18 cellular contexts compared by ENCODE assay signal in the genomic region with DNA sequence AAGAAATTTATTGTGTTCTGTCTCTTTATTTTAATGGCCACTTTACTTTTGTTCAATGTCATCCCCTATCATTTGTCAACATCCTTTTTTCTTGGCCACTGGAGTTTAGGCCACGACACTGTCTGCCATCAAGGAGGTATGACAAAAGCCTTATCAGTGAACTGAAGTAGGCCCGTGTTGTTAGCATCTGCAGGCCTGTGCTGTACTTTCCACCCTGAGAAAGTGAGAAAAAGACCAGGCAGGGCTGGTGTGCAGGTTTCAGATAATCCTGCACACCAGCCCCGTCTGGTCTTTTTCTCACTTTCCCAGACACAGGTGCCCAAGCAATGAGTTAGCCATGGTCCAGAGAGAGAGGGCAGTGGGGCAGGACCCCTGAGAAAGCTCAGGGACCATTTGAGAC.
"Had no signal": no experiment of that assay in that cellular context is flagged by ENCODE, and none has a peak within 500 bp of the region (broad histone marks: within the 10 kb centered on the region; RNA-seq: fewer than 3 reads in every experiment).

No MANE protein-coding gene starts in this region.

- H3K27me3 Mint-ChIP-seq: activated CD8-positive, alpha-beta memory T cell treated with anti-CD3 and anti-CD28 coated beads, Interleukin-2, amount 10 ng/mL, durations not matched to agents 7 days and 5 days; brain had no signal

- H3K27ac Mint-ChIP-seq: activated CD8-positive, alpha-beta memory T cell treated with anti-CD3 and anti-CD28 coated beads, Interleukin-2, amount 10 ng/mL, durations not matched to agents 7 days and 5 days; activated naive CD4-positive, alpha-beta T cell treated with anti-CD3 and anti-CD28 coated beads, Interleukin-2, amount 50 U/mL, for 72 hours; endodermal cell; stimulated activated naive CD8-positive, alpha-beta T cell treated with anti-CD3 and anti-CD28 coated beads, Interleukin-15, Interleukin-2, amounts not matched to agents 100 ng/mL and 50 ng/mL, for 24 hours had no signal

- H3K4me3 Mint-ChIP-seq: activated CD8-positive, alpha-beta memory T cell treated with anti-CD3 and anti-CD28 coated beads, Interleukin-2, amount 10 ng/mL, durations not matched to agents 7 days and 5 days; activated T-cell treated with anti-CD3 and anti-CD28 coated beads, Interleukin-2, amount 50 U/mL, for 4 hours; brain; endodermal cell; immature natural killer cell; natural killer cell; stimulated activated naive CD8-positive, alpha-beta T cell treated with anti-CD3 and anti-CD28 coated beads, Interleukin-15, Interleukin-2, amounts not matched to agents 100 ng/mL and 50 ng/mL, for 24 hours had no signal

- DNase-seq: activated CD4-positive, alpha-beta T cell treated with anti-CD3 and anti-CD28 coated beads, Interleukin-2, amount 50 U/mL, for 48 hours; activated CD4-positive, CD25-positive, alpha-beta regulatory T cell treated with anti-CD3 and anti-CD28 coated beads, Interleukin-2, amount 50 U/mL, for 72 hours; activated CD8-positive, alpha-beta memory T cell treated with anti-CD3 and anti-CD28 coated beads, Interleukin-2, amount 10 ng/mL, durations not matched to agents 7 days and 5 days; activated effector memory CD4-positive, alpha-beta T cell treated with anti-CD3 and anti-CD28 coated beads, Interleukin-2, amount 50 U/mL, for 16 hours; activated T-cell treated with anti-CD3 and anti-CD28 coated beads, Interleukin-2, amount 50 U/mL, for 4 hours; amniotic stem cell; cerebellar nuclear complex; dermis blood vessel endothelial cell; endodermal cell; immature natural killer cell; left cardiac atrium; natural killer cell; stimulated activated CD4-positive, alpha-beta T cell treated with anti-CD3 and anti-CD28 coated beads, Interleukin-15, amount 100 ng/mL, for 24 hours; stimulated activated CD4-positive, alpha-beta T cell treated with anti-CD3 and anti-CD28 coated beads, Interleukin-4, amount 100 ng/mL, for 24 hours had no signal

- H3K36me3 Mint-ChIP-seq: brain had no signal

- H3K4me3 ChIP-seq: lung had no signal

- H3K9me3 Mint-ChIP-seq: activated naive CD4-positive, alpha-beta T cell treated with anti-CD3 and anti-CD28 coated beads, Interleukin-2, amount 50 U/mL, for 72 hours; activated T-cell treated with anti-CD3 and anti-CD28 coated beads, Interleukin-2, amount 50 U/mL, for 4 hours; brain; endodermal cell; immature natural killer cell; natural killer cell; stimulated activated naive CD8-positive, alpha-beta T cell treated with anti-CD3 and anti-CD28 coated beads, Interleukin-15, Interleukin-2, amounts not matched to agents 100 ng/mL and 50 ng/mL, for 24 hours had no signal

- ATAC-seq: activated CD8-positive, alpha-beta memory T cell treated with anti-CD3 and anti-CD28 coated beads, Interleukin-2, amount 10 ng/mL, durations not matched to agents 7 days and 5 days; activated naive CD4-positive, alpha-beta T cell treated with anti-CD3 and anti-CD28 coated beads, Interleukin-2, amount 50 U/mL, for 72 hours; activated T-cell treated with anti-CD3 and anti-CD28 coated beads, Interleukin-2, amount 50 U/mL, for 4 hours; left cardiac atrium; natural killer cell had no signal
